In the genomic region with DNA sequence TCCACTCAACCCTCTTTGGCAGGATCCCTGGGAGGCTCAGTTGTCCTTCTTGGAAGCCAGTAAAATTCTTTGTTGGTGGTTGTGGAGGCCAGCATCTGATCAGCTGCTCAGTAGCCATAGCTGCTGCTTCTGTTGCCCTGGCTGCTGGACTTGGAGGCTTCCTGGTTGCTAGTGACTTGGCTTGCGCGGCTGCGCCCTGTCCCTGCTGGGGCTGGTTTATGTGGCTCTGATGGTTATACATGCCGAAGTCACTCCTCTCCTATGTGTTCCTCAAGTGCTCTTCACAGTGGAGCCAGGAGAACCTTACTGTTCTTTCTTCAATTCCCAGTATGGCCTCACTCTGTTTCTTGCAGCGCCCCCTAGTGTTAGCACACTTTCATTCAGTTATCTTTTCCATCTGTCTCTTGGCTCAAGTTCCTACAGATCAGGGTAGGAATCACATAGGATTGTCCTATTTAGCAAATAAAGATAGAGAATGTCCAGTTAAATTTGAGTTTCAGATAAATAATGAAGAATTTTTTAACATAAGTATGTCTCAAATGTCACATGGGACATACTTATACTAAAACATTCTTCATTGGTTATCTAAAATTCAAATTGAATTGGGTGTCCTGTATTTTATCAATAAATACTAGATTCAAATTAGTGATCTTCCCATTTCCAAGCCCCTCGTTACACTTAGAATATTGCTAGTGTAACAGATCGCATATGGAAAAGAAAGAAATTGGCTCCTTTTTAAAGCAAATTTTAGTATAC, we compare ENCODE assay signal across 9 cellular contexts.
DNase-seq lines count a peak whose midpoint lies in the region; ATAC-seq and TF ChIP-seq lines count a peak whose summit lies in the region.
"Had no signal": no experiment of that assay in that cellular context is flagged by ENCODE, and none has a peak within 500 bp of the region (broad histone marks: within the 10 kb centered on the region; RNA-seq: fewer than 3 reads in every experiment).

No MANE protein-coding gene starts in this region.

- H3K4me3 ChIP-seq in fibroblast of lung (replicated peaks in 1 of 4; ENCODE audit: control extremely low read depth in 1 of 4, insufficient read depth in 1 of 4, low read depth in 3 of 4, low read length in 4 of 4) = no peak overlapping the region

- no peak overlapping the region for H3K27ac ChIP-seq in fibroblast of lung (ENCODE audit: insufficient read depth, low read length)
- H3K27ac ChIP-seq: VCaP had no signal

- H3K36me3 ChIP-seq in fibroblast of lung (ENCODE audit: control insufficient read depth, insufficient read depth, low read length) = no peaks in the 10 kb centered on the region

- no peak overlapping the region for H3K4me2 ChIP-seq in fibroblast of lung (ENCODE audit: extremely low read depth, insufficient read depth, low read length)

- no peaks in the 10 kb centered on the region for H3K9me3 ChIP-seq in fibroblast of lung (ENCODE audit: control insufficient read depth, insufficient read depth, low read depth, low read length)

- H3K9ac ChIP-seq in fibroblast of lung (ENCODE audit: insufficient read depth, low read length) = no peak overlapping the region

- H3K27ac Mint-ChIP-seq in activated CD4-positive, alpha-beta T cell treated with anti-CD3 and anti-CD28 coated beads, Interleukin-2, amount 10 ng/mL, durations not matched to agents 24 days and 14 days = no peak overlapping the region

- H3K27me3 ChIP-seq in fibroblast of lung (ENCODE audit: control insufficient read depth, insufficient read depth, low read length) = no peaks in the 10 kb centered on the region

- no peaks in the 10 kb centered on the region for H3K79me2 ChIP-seq in fibroblast of lung (ENCODE audit: control insufficient read depth, insufficient read depth, low read length)

- intact Hi-C loops in activated CD4-positive, alpha-beta T cell treated with anti-CD3 and anti-CD28 coated beads, Interleukin-2, amount 10 ng/mL, durations not matched to agents 24 days and 14 days (cut with micrococcal nuclease) = loop anchor here (1.0 kb wide), 2 partner anchors 182 to 191 kb away; no protein-coding TSS in a partner anchor

- H3K4me1 Mint-ChIP-seq in activated CD4-positive, alpha-beta T cell treated with anti-CD3 and anti-CD28 coated beads, Interleukin-2, amount 10 ng/mL, durations not matched to agents 24 days and 14 days = no peaks in the 10 kb centered on the region

- TF ChIP-seq CTCF in fibroblast of lung (conservative IDR thresholded peaks at IDR 0.05 in 1 of 2, IDR thresholded peaks at IDR 0.05 in 1 of 2; ENCODE audit: low read depth in 1 of 2, low read length in 2 of 2) = peak; percentile 46 to 58

- H3K36me3 Mint-ChIP-seq in activated CD4-positive, alpha-beta T cell treated with anti-CD3 and anti-CD28 coated beads, Interleukin-2, amount 10 ng/mL, durations not matched to agents 24 days and 14 days (ENCODE audit: low read depth) = no peaks in the 10 kb centered on the region

- H3K4me3 Mint-ChIP-seq in activated CD4-positive, alpha-beta T cell treated with anti-CD3 and anti-CD28 coated beads, Interleukin-2, amount 10 ng/mL, durations not matched to agents 24 days and 14 days = no peak overlapping the region

- peaks cover 4% of the 10 kb centered on the region for H3K27me3 Mint-ChIP-seq in activated CD4-positive, alpha-beta T cell treated with anti-CD3 and anti-CD28 coated beads, Interleukin-2, amount 10 ng/mL, durations not matched to agents 24 days and 14 days

- ATAC-seq in GM21717 (IDR thresholded peaks at IDR 0.05; ENCODE audit: unreplicated experiment) (peak; percentile 69), HG02840 (IDR thresholded peaks at IDR 0.05; ENCODE audit: low FRiP score, unreplicated experiment) (no peak)

- DNase-seq in EL (peak; percentile 70), NCI-H1092 treated with DMSO at 0.1 percent for 48 hours (lab: John Stamatoyannopoulos, UW) (peak; percentile 62), fibroblast of lung (ENCODE audit: low read depth in 2 of 2) (peak in 1 of 2 donors; percentile 55), pons (ENCODE audit: low spot score) (peak; percentile 51), OCI-M2 (lab: John Stamatoyannopoulos, UW; ENCODE audit: unreplicated experiment) (no peak)
- DNase-seq in activated CD4-positive, alpha-beta T cell treated with anti-CD3 and anti-CD28 coated beads, Interleukin-2, amount 10 ng/mL, durations not matched to agents 24 days and 14 days = peak; percentile 78

- H3K9me3 Mint-ChIP-seq in activated CD4-positive, alpha-beta T cell treated with anti-CD3 and anti-CD28 coated beads, Interleukin-2, amount 10 ng/mL, durations not matched to agents 24 days and 14 days = no peaks in the 10 kb centered on the region

- H2AFZ ChIP-seq in fibroblast of lung (ENCODE audit: low read length) = no peak overlapping the region

- no peaks in the 10 kb centered on the region for H3K4me1 ChIP-seq in fibroblast of lung (ENCODE audit: control insufficient read depth, extremely low read depth, insufficient read depth, low read length)

- H4K20me1 ChIP-seq in fibroblast of lung (ENCODE audit: control insufficient read depth, extremely low read depth, insufficient read depth, low read length) = no peaks in the 10 kb centered on the region
